Comparison of ENCODE assay signal across 5 cellular contexts in genomic region chr12:117524806-117525205, GRCh38.
"Had no signal": no experiment of that assay in that cellular context is flagged by ENCODE, and none has a peak within 500 bp of the region (broad histone marks: within the 10 kb centered on the region; RNA-seq: fewer than 3 reads in every experiment).

No MANE protein-coding gene starts in this region.

- H3K4me2 ChIP-seq: GM23338 had no signal

- H2AFZ ChIP-seq: GM23338 had no signal

- H3K4me3 ChIP-seq: GM23338 had no signal

- DNase-seq: H9, HCEC 1CT had no signal

- H3K27ac ChIP-seq: HL-60 had no signal

- ATAC-seq: GM23338, HepG2 had no signal
